ENCODE assay signal across 1 cellular context in the genomic region with DNA sequence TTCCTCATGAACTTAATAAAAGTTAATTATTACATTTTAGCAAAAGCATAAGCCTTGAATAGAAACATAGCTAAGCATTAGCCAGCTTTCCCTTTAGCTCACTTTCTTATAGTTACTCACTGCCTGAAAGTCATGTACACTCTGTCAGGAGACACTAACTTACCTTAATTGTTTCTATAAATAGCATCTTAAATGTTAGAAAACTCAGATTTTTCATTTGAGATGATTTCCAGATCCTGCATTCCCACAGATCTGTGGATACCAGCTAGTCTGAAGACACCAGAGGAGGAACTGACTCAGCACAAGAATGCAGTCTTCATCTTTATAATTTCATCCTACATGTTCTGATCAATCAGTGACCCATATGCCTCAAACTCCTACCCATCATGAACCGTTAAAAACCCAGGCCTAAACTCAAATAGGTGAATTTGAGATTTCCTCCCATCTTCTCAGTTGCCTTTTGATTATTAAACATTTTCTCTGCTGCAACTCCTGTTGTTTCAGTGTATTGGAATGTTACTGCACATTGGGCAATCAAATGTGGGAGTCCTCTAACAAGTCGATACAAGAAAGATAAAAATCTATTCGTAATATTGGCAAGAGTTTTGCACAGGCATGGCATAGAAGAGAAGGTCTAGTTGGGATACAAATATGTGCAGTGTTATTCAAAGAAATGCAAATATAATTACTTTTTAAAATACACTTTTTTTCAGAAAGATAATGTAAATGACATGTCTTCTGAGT.
TF ChIP-seq lines count a peak whose summit lies in the region.

No MANE protein-coding gene starts in this region.

TF ChIP-seq in GM23338, 12 proteins besides CTCF, POLR2A, EP300 and RAD21:
- TF ChIP-seq ZNF462 (CRISPR knock-in tag; IDR thresholded peaks at IDR 0.05) (no peak), ZNF331 (CRISPR knock-in tag; IDR thresholded peaks at IDR 0.05; ENCODE audit: low read depth) (no peak), POLR2AphosphoS5 (IDR thresholded peaks at IDR 0.05; ENCODE audit: low read depth) (no peak), JUNB (IDR thresholded peaks at IDR 0.05; ENCODE audit: unreplicated experiment) (no peak), EZH2phosphoT487 (IDR thresholded peaks at IDR 0.05; ENCODE audit: unreplicated experiment) (no peak), CREB1 (CRISPR knock-in tag; IDR thresholded peaks at IDR 0.05; ENCODE audit: low read depth) (no peak), ZNF114 (CRISPR knock-in tag; IDR thresholded peaks at IDR 0.05) (no peak), NANOG (IDR thresholded peaks at IDR 0.05; ENCODE audit: borderline replicate concordance) (no peak), STAT1 (IDR thresholded peaks at IDR 0.05; ENCODE audit: unreplicated experiment) (no peak)
- TF ChIP-seq, protein P1, sequence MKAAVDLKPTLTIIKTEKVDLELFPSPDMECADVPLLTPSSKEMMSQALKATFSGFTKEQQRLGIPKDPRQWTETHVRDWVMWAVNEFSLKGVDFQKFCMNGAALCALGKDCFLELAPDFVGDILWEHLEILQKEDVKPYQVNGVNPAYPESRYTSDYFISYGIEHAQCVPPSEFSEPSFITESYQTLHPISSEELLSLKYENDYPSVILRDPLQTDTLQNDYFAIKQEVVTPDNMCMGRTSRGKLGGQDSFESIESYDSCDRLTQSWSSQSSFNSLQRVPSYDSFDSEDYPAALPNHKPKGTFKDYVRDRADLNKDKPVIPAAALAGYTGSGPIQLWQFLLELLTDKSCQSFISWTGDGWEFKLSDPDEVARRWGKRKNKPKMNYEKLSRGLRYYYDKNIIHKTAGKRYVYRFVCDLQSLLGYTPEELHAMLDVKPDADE (IDR thresholded peaks at IDR 0.05): no peak
